In genomic region chr2:148876589-148877402, GRCh38 we compare ENCODE assay signal across 8 cellular contexts. TPM values are rescaled to one million over a fixed set of nuclear protein-coding genes. Genes with fewer than 3 reads are reported as not detected.
DNase-seq lines count a peak whose midpoint lies in the region; ATAC-seq and TF ChIP-seq lines count a peak whose summit lies in the region.

No MANE protein-coding gene starts in this region.

- no peak for TF ChIP-seq CTCF in nephron progenitor cell (IDR thresholded peaks at IDR 0.05)
- TF ChIP-seq CTCF in thoracic aorta (IDR thresholded peaks at IDR 0.05), result no peak

- no peaks in the 10 kb centered on the region for H3K36me3 Mint-ChIP-seq in nephron progenitor cell (ENCODE audit: low read depth)

- WGBS in ectodermal cell, 2 experiments, result 9 to 10% methylated on average over 34 of the region's 34 CpGs

- H3K27me3 Mint-ChIP-seq in nephron progenitor cell (ENCODE audit: low read depth, poor library complexity), result peaks cover 28% of the 10 kb centered on the region

- peak; percentile 97 for DNase-seq in ELF-1 (ENCODE audit: low read depth, low spot score)
- peak; percentile 64 for DNase-seq in NCI-H128 (lab: John Stamatoyannopoulos, UW; ENCODE audit: unreplicated experiment)
- DNase-seq in activated CD4-positive, alpha-beta T cell treated with anti-CD3 and anti-CD28 coated beads for 4 hours, result peak; percentile 54 to 61
- peak; percentile 69 for DNase-seq in nephron progenitor cell
- DNase-seq in thoracic aorta (ENCODE audit: low spot score), result no peak
- DNase-seq in GM19238 (ENCODE audit: insufficient read length, low spot score), result no peak

- H3K36me3 ChIP-seq in ectodermal cell (ENCODE audit: control insufficient read depth, insufficient read depth, low read length), result no peaks in the 10 kb centered on the region
- H3K36me3 ChIP-seq in thoracic aorta, result no peaks in the 10 kb centered on the region

- H3K4me3 ChIP-seq in ectodermal cell (ENCODE audit: insufficient read depth, low read depth, low read length) (peak overlapping the region; percentile 78), thoracic aorta (peak overlapping the region; percentile 74)

- no peaks in the 10 kb centered on the region for H3K9me3 ChIP-seq in ectodermal cell (ENCODE audit: control insufficient read depth, low read length)
- H3K9me3 ChIP-seq in thoracic aorta, result no peaks in the 10 kb centered on the region

- no peaks in the 10 kb centered on the region for H3K4me1 ChIP-seq in ectodermal cell (ENCODE audit: control insufficient read depth, insufficient read depth, low read length)
- H3K4me1 ChIP-seq in thoracic aorta (ENCODE audit: control insufficient read depth in 1 of 2, low read depth in 2 of 2), result peaks cover 8 to 15% of the 10 kb centered on the region in 2 donors

- H3K4me3 Mint-ChIP-seq in nephron progenitor cell, result peak overlapping the region; percentile 86

- no peak overlapping the region for H3K27ac Mint-ChIP-seq in nephron progenitor cell

- peaks cover 13% of the 10 kb centered on the region for H3K4me1 Mint-ChIP-seq in nephron progenitor cell

- ATAC-seq in thoracic aorta (ENCODE audit: insufficient number of reproducible peaks, low FRiP score, low read depth) (no peak), HG02763 (IDR thresholded peaks at IDR 0.05; ENCODE audit: unreplicated experiment) (no peak)

- H3K9me3 Mint-ChIP-seq in nephron progenitor cell, result peaks cover 23% of the 10 kb centered on the region

- H3K27ac ChIP-seq in ectodermal cell (ENCODE audit: insufficient read depth, low read depth, low read length, poor library complexity, severe bottlenecking) (peak overlapping the region; percentile 82), thoracic aorta (no peak overlapping the region)

- H3K27me3 ChIP-seq in ectodermal cell (ENCODE audit: control insufficient read depth, insufficient read depth, low read length, poor library complexity, severe bottlenecking) (peaks cover 13% of the 10 kb centered on the region), thoracic aorta (replicated peaks; ENCODE audit: insufficient read depth) (no peaks in the 10 kb centered on the region)

RNA-seq across cellular contexts. Expression of gene KIF5C, which starts 1.8 kb away (rescaled TPM):
- polyA plus RNA-seq in ectodermal cell (2013, experiment 1 of 4), result 55.0 TPM
- 64.7 TPM for polyA plus RNA-seq in ectodermal cell (2013, experiment 2 of 4)
- 41.6 TPM for polyA plus RNA-seq in ectodermal cell (2013, experiment 3 of 4)
- 45.8 TPM for polyA plus RNA-seq in ectodermal cell (2013, experiment 4 of 4)
- total RNA-seq in thoracic aorta, result 1 to 10 TPM; 4.5 to 7.3 TPM

Comparison
In these comparisons a context has a peak if more than half of its experiments do, and no peak if none do; other contexts are left out.
1. DNase-seq: peak in ELF-1 (single experiment), NCI-H128 (single experiment), activated CD4-positive, alpha-beta T cell treated with anti-CD3 and anti-CD28 coated beads for 4 hours (2 of 2) and nephron progenitor cell (single experiment); none in thoracic aorta (single experiment) and GM19238 (single experiment).